Comparison of ENCODE assay signal across 17 cellular contexts in the genomic region with DNA sequence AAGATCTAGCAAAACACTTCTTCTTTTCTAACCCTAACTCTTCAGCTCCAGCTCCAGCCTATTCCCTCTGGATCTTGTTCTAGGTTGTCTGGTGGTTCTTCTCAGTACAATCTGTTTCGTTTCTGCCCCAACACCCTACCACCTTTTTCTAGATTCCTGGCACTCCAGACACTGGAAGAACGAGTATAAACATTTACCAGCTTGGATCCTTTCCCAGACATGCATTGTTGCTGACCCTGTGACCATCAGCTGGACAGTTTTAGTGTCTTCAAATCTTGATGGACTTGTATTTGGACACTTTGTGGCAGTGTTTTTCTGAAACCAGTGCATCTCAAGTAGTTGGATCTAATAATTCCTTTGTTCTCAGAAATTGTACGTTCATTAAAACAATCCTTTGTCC. TPM values are rescaled to one million over a fixed set of nuclear protein-coding genes. Genes with fewer than 3 reads are reported as not detected.
"Had no signal": no experiment of that assay in that cellular context is flagged by ENCODE, and none has a peak within 500 bp of the region (broad histone marks: within the 10 kb centered on the region; RNA-seq: fewer than 3 reads in every experiment).

No MANE protein-coding gene starts in this region.

- ATAC-seq: activated CD4-positive, alpha-beta T cell treated with anti-CD3 and anti-CD28 coated beads for 36 hours; gastroesophageal sphincter; left ventricle myocardium superior had no signal

- H3K4me3 Mint-ChIP-seq: activated CD4-positive, alpha-beta memory T cell treated with anti-CD3 and anti-CD28 coated beads for 36 hours; activated CD4-positive, alpha-beta T cell treated with anti-CD3 and anti-CD28 coated beads for 36 hours; activated naive CD4-positive, alpha-beta T cell treated with anti-CD3 and anti-CD28 coated beads, Interleukin-2, amount 10 ng/mL, durations not matched to agents 7 days and 5 days; activated T-cell treated with anti-CD3 and anti-CD28 coated beads, Interleukin-2, amount 50 U/mL, for 24 hours; dendritic cell treated with granulocyte-macrophage colony-stimulating factor and Interleukin-4, amounts not matched to agents 40 ng/mL and 50 ng/mL, for 4 days; mesothelial cell of epicardium; neural crest cell had no signal

- H3K4me3 ChIP-seq: ascending aorta, gastroesophageal sphincter, ovary had no signal

- H3K36me3 ChIP-seq: ascending aorta, gastroesophageal sphincter, ovary had no signal

- DNase-seq: activated CD4-positive, alpha-beta memory T cell treated with anti-CD3 and anti-CD28 coated beads for 36 hours; activated CD4-positive, alpha-beta T cell treated with anti-CD3 and anti-CD28 coated beads for 36 hours; activated naive CD4-positive, alpha-beta T cell treated with anti-CD3 and anti-CD28 coated beads, Interleukin-2, amount 10 ng/mL, durations not matched to agents 7 days and 5 days; activated T-cell treated with anti-CD3 and anti-CD28 coated beads, Interleukin-2, amount 50 U/mL, for 24 hours; effector memory CD4-positive, alpha-beta T cell; erythroblast; left ventricle myocardium superior; ovary; stimulated activated CD4-positive, alpha-beta T cell treated with anti-CD3 and anti-CD28 coated beads, Interleukin-12 subunit alpha, Interleukin-12 subunit beta, amount 100 ng/mL, for 4 hours; stimulated activated CD4-positive, alpha-beta T cell treated with anti-CD3 and anti-CD28 coated beads, Interleukin-2, amount 100 ng/mL, for 24 hours had no signal

- H3K36me3 Mint-ChIP-seq: activated CD4-positive, alpha-beta memory T cell treated with anti-CD3 and anti-CD28 coated beads for 36 hours; activated naive CD4-positive, alpha-beta T cell treated with anti-CD3 and anti-CD28 coated beads, Interleukin-2, amount 10 ng/mL, durations not matched to agents 7 days and 5 days; mesothelial cell of epicardium had no signal

- H3K4me1 ChIP-seq: ascending aorta, gastroesophageal sphincter had no signal

- H3K27ac Mint-ChIP-seq: activated CD4-positive, alpha-beta memory T cell treated with anti-CD3 and anti-CD28 coated beads for 36 hours; activated CD4-positive, alpha-beta T cell treated with anti-CD3 and anti-CD28 coated beads for 36 hours; activated naive CD4-positive, alpha-beta T cell treated with anti-CD3 and anti-CD28 coated beads, Interleukin-2, amount 10 ng/mL, durations not matched to agents 7 days and 5 days; activated T-cell treated with anti-CD3 and anti-CD28 coated beads, Interleukin-2, amount 50 U/mL, for 24 hours; dendritic cell treated with granulocyte-macrophage colony-stimulating factor and Interleukin-4, amounts not matched to agents 40 ng/mL and 50 ng/mL, for 4 days; mesothelial cell of epicardium had no signal

- H3K9me3 ChIP-seq: ascending aorta, ovary had no signal

- H3K27ac ChIP-seq: ascending aorta, ovary had no signal

- H3K27me3 ChIP-seq: ascending aorta, gastroesophageal sphincter, ovary had no signal

- H3K4me1 Mint-ChIP-seq: activated CD4-positive, alpha-beta T cell treated with anti-CD3 and anti-CD28 coated beads for 36 hours; mesothelial cell of epicardium had no signal

- H3K9me3 Mint-ChIP-seq: activated naive CD4-positive, alpha-beta T cell treated with anti-CD3 and anti-CD28 coated beads, Interleukin-2, amount 10 ng/mL, durations not matched to agents 7 days and 5 days; dendritic cell treated with granulocyte-macrophage colony-stimulating factor and Interleukin-4, amounts not matched to agents 40 ng/mL and 50 ng/mL, for 4 days had no signal

RNA-seq across cellular contexts. Expression of gene CACNA1E, which starts 30.6 kb away (rescaled TPM):
- total RNA-seq: activated CD4-positive, alpha-beta memory T cell treated with anti-CD3 and anti-CD28 coated beads for 36 hours; activated CD4-positive, alpha-beta T cell treated with anti-CD3 and anti-CD28 coated beads for 36 hours; ascending aorta; bronchial epithelial cell; ureter had no signal
